ENCODE assay signal across 15 cellular contexts in genomic region chr2:23412556-23413155, GRCh38. TPM values are rescaled to one million over a fixed set of nuclear protein-coding genes. Genes with fewer than 3 reads are reported as not detected.
A peak's percentile ranks its signal among the peaks of the same experiment; 100 is the strongest.
DNase-seq lines count a peak whose midpoint lies in the region; ATAC-seq, FAIRE-seq and TF ChIP-seq lines count a peak whose summit lies in the region.
"Had no signal": no experiment of that assay in that cellular context is flagged by ENCODE, and none has a peak within 500 bp of the region (broad histone marks: within the 10 kb centered on the region; RNA-seq: fewer than 3 reads in every experiment).

No MANE protein-coding gene starts in this region.

- no peaks in the 10 kb centered on the region for H3K27me3 Mint-ChIP-seq in Calu3 (ENCODE audit: unreplicated experiment)
- no peaks in the 10 kb centered on the region for H3K27me3 Mint-ChIP-seq in activated CD8-positive, alpha-beta T cell treated with anti-CD3 and anti-CD28 coated beads for 36 hours
- H3K27me3 Mint-ChIP-seq: stimulated activated naive CD8-positive, alpha-beta T cell treated with anti-CD3 and anti-CD28 coated beads, Interleukin-15, Interleukin-2, amounts not matched to agents 100 ng/mL and 50 ng/mL, for 24 hours had no signal

- H3K9me3 ChIP-seq in trophoblast cell (ENCODE audit: insufficient read depth, low read depth, low read length) = peaks cover 2% of the 10 kb centered on the region
- H3K9me3 ChIP-seq: gastrocnemius medialis, HAP-1 had no signal

- no peak overlapping the region for H3K23ac ChIP-seq in trophoblast cell (ENCODE audit: low read length)

- no peak overlapping the region for H2BK12ac ChIP-seq in trophoblast cell (ENCODE audit: low read length)

- no peak overlapping the region for H2AK5ac ChIP-seq in trophoblast cell (ENCODE audit: low read length)

- H4K91ac ChIP-seq in trophoblast cell (ENCODE audit: low read depth, low read length) = no peak overlapping the region

- H2BK5ac ChIP-seq in trophoblast cell (ENCODE audit: low read depth, low read length, poor library complexity) = no peak overlapping the region

- H2BK120ac ChIP-seq in trophoblast cell (ENCODE audit: insufficient read depth, low read length, poor library complexity) = no peak overlapping the region

- no peak overlapping the region for H4K12ac ChIP-seq in trophoblast cell (ENCODE audit: low read depth, low read length)

- H3K79me2 ChIP-seq in trophoblast cell (ENCODE audit: control insufficient read depth, insufficient read depth, low read length, poor library complexity) = no peaks in the 10 kb centered on the region

- no peaks in the 10 kb centered on the region for H3K27me3 ChIP-seq in trophoblast cell (ENCODE audit: insufficient read depth, low read length)
- H3K27me3 ChIP-seq: gastrocnemius medialis had no signal

- no peaks in the 10 kb centered on the region for H3K9me3 Mint-ChIP-seq in Calu3 (ENCODE audit: low read depth, unreplicated experiment)
- no peaks in the 10 kb centered on the region for H3K9me3 Mint-ChIP-seq in activated naive CD4-positive, alpha-beta T cell treated with anti-CD3 and anti-CD28 coated beads, Interleukin-2, amount 50 U/mL, for 72 hours
- no peaks in the 10 kb centered on the region for H3K9me3 Mint-ChIP-seq in activated CD8-positive, alpha-beta T cell treated with anti-CD3 and anti-CD28 coated beads for 36 hours
- H3K9me3 Mint-ChIP-seq: mesothelial cell of epicardium; stimulated activated naive CD8-positive, alpha-beta T cell treated with anti-CD3 and anti-CD28 coated beads, Interleukin-15, Interleukin-2, amounts not matched to agents 100 ng/mL and 50 ng/mL, for 24 hours had no signal

- DNase-seq in Calu3 = no peak
- peak; percentile 45 for DNase-seq in RCC 7860 (ENCODE audit: low spot score)
- DNase-seq in dermis blood vessel endothelial cell = peak; percentile 30
- peak; percentile 70 to 94 for DNase-seq in trophoblast cell
- no peak for DNase-seq in activated naive CD4-positive, alpha-beta T cell treated with anti-CD3 and anti-CD28 coated beads, Interleukin-2, amount 50 U/mL, for 72 hours (ENCODE audit: low spot score in 2 of 2)
- no peak for DNase-seq in activated CD8-positive, alpha-beta T cell treated with anti-CD3 and anti-CD28 coated beads for 36 hours
- no peak for DNase-seq in SK-N-DZ (ENCODE audit: low spot score)
- DNase-seq: gastrocnemius medialis, NCI-H1436 treated with DMSO at 0.1 percent for 48 hours, NCI-H524, T-helper 17 cell had no signal

- H4K8ac ChIP-seq in trophoblast cell (ENCODE audit: low read depth, low read length) = no peak overlapping the region

- peaks cover 0 to 6% of the 10 kb centered on the region in 2 experiments for H3K4me1 ChIP-seq in trophoblast cell (ENCODE audit: control insufficient read depth in 1 of 2, insufficient read depth in 2 of 2, low read length in 2 of 2)
- H3K4me1 ChIP-seq: gastrocnemius medialis, HAP-1 had no signal

- H3K4me3 Mint-ChIP-seq in Calu3 (ENCODE audit: low read depth, unreplicated experiment) = no peak overlapping the region
- H3K4me3 Mint-ChIP-seq in activated CD8-positive, alpha-beta T cell treated with anti-CD3 and anti-CD28 coated beads for 36 hours = no peak overlapping the region
- H3K4me3 Mint-ChIP-seq: mesothelial cell of epicardium; stimulated activated naive CD8-positive, alpha-beta T cell treated with anti-CD3 and anti-CD28 coated beads, Interleukin-15, Interleukin-2, amounts not matched to agents 100 ng/mL and 50 ng/mL, for 24 hours; T-helper 17 cell had no signal

- H3K27ac ChIP-seq in trophoblast cell (ENCODE audit: low read depth, low read length) = no peak overlapping the region
- H3K27ac ChIP-seq: gastrocnemius medialis had no signal

- no peak overlapping the region for H2AFZ ChIP-seq in trophoblast cell (ENCODE audit: insufficient read depth, low read length, poor library complexity)

- WGBS in trophoblast cell (ENCODE audit: extremely low coverage, insufficient coverage, insufficient read length) = no CpG with 5 or more reads among the region's 11 CpGs

- intact Hi-C loops in Calu3 (cut with micrococcal nuclease; ENCODE audit: unreplicated experiment) = no loop called here
- intact Hi-C loops in activated CD8-positive, alpha-beta T cell treated with anti-CD3 and anti-CD28 coated beads for 36 hours (cut with micrococcal nuclease) = no loop called here

- peaks cover 23% of the 10 kb centered on the region for H3K4me1 Mint-ChIP-seq in Calu3 (ENCODE audit: low read depth, unreplicated experiment)
- H3K4me1 Mint-ChIP-seq in activated CD8-positive, alpha-beta T cell treated with anti-CD3 and anti-CD28 coated beads for 36 hours (ENCODE audit: low read depth) = no peaks in the 10 kb centered on the region
- H3K4me1 Mint-ChIP-seq: T-helper 17 cell had no signal

- BruUV-seq in Calu3 (replicated peaks; lab: Mats Ljungman, UMichigan) = no TSS peak

- no peak for TF ChIP-seq CTCF in Calu3 (IDR thresholded peaks at IDR 0.05; ENCODE audit: unreplicated experiment)
- TF ChIP-seq CTCF in activated CD8-positive, alpha-beta T cell treated with anti-CD3 and anti-CD28 coated beads for 36 hours (IDR thresholded peaks at IDR 0.05) = no peak

- H3K14ac ChIP-seq in trophoblast cell (ENCODE audit: low read length) = no peak overlapping the region

- H3K27ac Mint-ChIP-seq in Calu3 (ENCODE audit: unreplicated experiment) = peak overlapping the region; percentile 7
- H3K27ac Mint-ChIP-seq in activated naive CD4-positive, alpha-beta T cell treated with anti-CD3 and anti-CD28 coated beads, Interleukin-2, amount 50 U/mL, for 72 hours = no peak overlapping the region
- no peak overlapping the region for H3K27ac Mint-ChIP-seq in activated CD8-positive, alpha-beta T cell treated with anti-CD3 and anti-CD28 coated beads for 36 hours
- H3K27ac Mint-ChIP-seq: mesothelial cell of epicardium; stimulated activated naive CD8-positive, alpha-beta T cell treated with anti-CD3 and anti-CD28 coated beads, Interleukin-15, Interleukin-2, amounts not matched to agents 100 ng/mL and 50 ng/mL, for 24 hours; T-helper 17 cell had no signal

- H3K18ac ChIP-seq in trophoblast cell (ENCODE audit: low read length) = no peak overlapping the region

- POLR2A ChIA-PET in activated CD8-positive, alpha-beta T cell treated with anti-CD3 and anti-CD28 coated beads for 36 hours (lab: Charles Lee) = interaction anchor here (0.7 kb wide), 1 partner anchor 1205 kb away, joined by 3 read pairs; no protein-coding TSS in a partner anchor

- FAIRE-seq in RCC 7860 (lab: Jason Lieb, UNC) = no peak

- CTCF ChIA-PET in Calu3 (lab: Charles Lee) = no interaction called here
- CTCF ChIA-PET in activated CD8-positive, alpha-beta T cell treated with anti-CD3 and anti-CD28 coated beads for 36 hours (lab: Charles Lee) = no interaction called here

- H3K4me3 ChIP-seq in trophoblast cell (ENCODE audit: low read depth, low read length) = no peak overlapping the region
- H3K4me3 ChIP-seq: gastrocnemius medialis, HAP-1 had no signal

- no peaks in the 10 kb centered on the region for H3K79me1 ChIP-seq in trophoblast cell (ENCODE audit: low read length)

- H3K9ac ChIP-seq in trophoblast cell (ENCODE audit: low read length) = no peak overlapping the region

- no peaks in the 10 kb centered on the region for H3K36me3 Mint-ChIP-seq in Calu3 (ENCODE audit: insufficient read depth, unreplicated experiment)
- no peaks in the 10 kb centered on the region for H3K36me3 Mint-ChIP-seq in activated naive CD4-positive, alpha-beta T cell treated with anti-CD3 and anti-CD28 coated beads, Interleukin-2, amount 50 U/mL, for 72 hours
- no peaks in the 10 kb centered on the region for H3K36me3 Mint-ChIP-seq in activated CD8-positive, alpha-beta T cell treated with anti-CD3 and anti-CD28 coated beads for 36 hours (ENCODE audit: low read depth)

- no peak overlapping the region for H3K4ac ChIP-seq in trophoblast cell (ENCODE audit: low read depth, low read length)

- peaks cover 0 to 2% of the 10 kb centered on the region in 2 experiments for H3K36me3 ChIP-seq in trophoblast cell (ENCODE audit: control insufficient read depth in 1 of 2, insufficient read depth in 2 of 2, low read length in 2 of 2)
- H3K36me3 ChIP-seq: gastrocnemius medialis, HAP-1 had no signal

- no peak overlapping the region for H3K4me2 ChIP-seq in trophoblast cell (ENCODE audit: low read length)

- ATAC-seq in activated naive CD4-positive, alpha-beta T cell treated with anti-CD3 and anti-CD28 coated beads, Interleukin-2, amount 50 U/mL, for 72 hours = no peak
- no peak for ATAC-seq in activated CD8-positive, alpha-beta T cell treated with anti-CD3 and anti-CD28 coated beads for 36 hours
- no peak for ATAC-seq in HG02973 (IDR thresholded peaks at IDR 0.05; ENCODE audit: unreplicated experiment)
- ATAC-seq: T-helper 17 cell had no signal

RNA-seq across cellular contexts. Expression of gene KLHL29, which starts 27.7 kb away (rescaled TPM):
- total RNA-seq in Calu3 (2022) (11.9 and 12.4 TPM in 2 replicates), dermis blood vessel endothelial cell (3.7 and 5.8 TPM in 2 replicates)
- 6.9 and 7.0 TPM in 2 replicates for polyA plus RNA-seq in trophoblast cell (2013)
- total RNA-seq in activated naive CD4-positive, alpha-beta T cell treated with anti-CD3 and anti-CD28 coated beads, Interleukin-2, amount 50 U/mL, for 72 hours = 1 to 10 TPM; 1.2 to 4.7 TPM
- total RNA-seq in activated CD8-positive, alpha-beta T cell treated with anti-CD3 and anti-CD28 coated beads for 36 hours = 1 to 10 TPM; 1.0 to 1.2 TPM
- 7.1 and 7.6 TPM in 2 replicates for polyA plus RNA-seq in SK-N-DZ (2014; cell fraction: cytosol; rRNA removed)
- polyA plus RNA-seq in SK-N-DZ (2014; cell fraction: nucleus; rRNA removed) = 8.7 and 13.2 TPM in 2 replicates

Comparison
In these comparisons a context has a peak if more than half of its experiments do, and no peak if none do; other contexts are left out.
1. DNase-seq: peak in RCC 7860 (single experiment), dermis blood vessel endothelial cell (single experiment) and trophoblast cell (2 of 2); none in Calu3 (single experiment), activated naive CD4-positive, alpha-beta T cell treated with anti-CD3 and anti-CD28 coated beads, Interleukin-2, amount 50 U/mL, for 72 hours (0 of 2), activated CD8-positive, alpha-beta T cell treated with anti-CD3 and anti-CD28 coated beads for 36 hours (single experiment) and SK-N-DZ (single experiment).